In genomic region chr10:127472976-127473375, GRCh38 we compare ENCODE assay signal across 31 cellular contexts.
"Had no signal": no experiment of that assay in that cellular context is flagged by ENCODE, and none has a peak within 500 bp of the region (broad histone marks: within the 10 kb centered on the region; RNA-seq: fewer than 3 reads in every experiment).

No MANE protein-coding gene starts in this region.

- DNase-seq: natural killer cell; occipital lobe; ovary; posterior cingulate gyrus; psoas muscle; right cardiac atrium; right lobe of liver; sigmoid colon; spleen; stimulated activated CD4-positive, alpha-beta T cell treated with anti-CD3 and anti-CD28 coated beads, Interleukin-12 subunit alpha, Interleukin-12 subunit beta, amount 100 ng/mL, for 4 hours; stimulated activated CD4-positive, alpha-beta T cell treated with anti-CD3 and anti-CD28 coated beads, Interleukin-1b, Interleukin-23, amount 100 ng/mL, for 48 hours; stimulated activated CD4-positive, alpha-beta T cell treated with anti-CD3 and anti-CD28 coated beads, Interleukin-4, amount 100 ng/mL, for 1 hour; stimulated activated CD4-positive, alpha-beta T cell treated with anti-CD3 and anti-CD28 coated beads, Interleukin-4, amount 100 ng/mL, for 4 hours; stimulated activated CD8-positive, alpha-beta memory T cell treated with anti-CD3 and anti-CD28 coated beads, Interleukin-4, amount 100 ng/mL, for 48 hours; stimulated activated naive CD4-positive, alpha-beta T cell; stimulated activated naive CD8-positive, alpha-beta T cell treated with anti-CD3 and anti-CD28 coated beads, Interleukin-15, amount 100 ng/mL, for 72 hours; stimulated activated naive CD8-positive, alpha-beta T cell treated with anti-CD3 and anti-CD28 coated beads, Interleukin-15, Interleukin-2, amounts not matched to agents 100 U/mL and 50 U/mL, for 24 hours; substantia nigra; testis; tibial artery; transverse colon; upper lobe of left lung had no signal

- H3K27ac Mint-ChIP-seq: natural killer cell; nephron; neural progenitor cell; progenitor cell of endocrine pancreas; stimulated activated memory B cell treated with anti-CD40 and anti-IgM and Interleukin-4, amounts not matched to agents 10 μg/mL and 1 μg/mL and 100 μg/mL, for 72 hours; stimulated activated naive CD8-positive, alpha-beta T cell treated with anti-CD3 and anti-CD28 coated beads, Interleukin-15, amount 100 ng/mL, for 72 hours had no signal

- H3K4me1 ChIP-seq: neural progenitor cell, parathyroid adenoma, psoas muscle, right lobe of liver, sigmoid colon, spleen, suprapubic skin, testis, tibial artery, transverse colon, upper lobe of left lung, vagina had no signal

- H3K36me3 Mint-ChIP-seq: natural killer cell; neural progenitor cell; stimulated activated memory B cell treated with anti-CD40 and anti-IgM and Interleukin-4, amounts not matched to agents 10 μg/mL and 1 μg/mL and 100 μg/mL, for 72 hours had no signal

- H3K4me3 Mint-ChIP-seq: natural killer cell; nephron; neural progenitor cell; stimulated activated memory B cell treated with anti-CD40 and anti-IgM and Interleukin-4, amounts not matched to agents 10 μg/mL and 1 μg/mL and 100 μg/mL, for 72 hours; stimulated activated naive CD8-positive, alpha-beta T cell treated with anti-CD3 and anti-CD28 coated beads, Interleukin-15, amount 100 ng/mL, for 72 hours had no signal

- H3K4me2 ChIP-seq: neural progenitor cell, smooth muscle cell had no signal

- H3K4me1 Mint-ChIP-seq: natural killer cell; nephron; stimulated activated memory B cell treated with anti-CD40 and anti-IgM and Interleukin-4, amounts not matched to agents 10 μg/mL and 1 μg/mL and 100 μg/mL, for 72 hours; stimulated activated naive CD8-positive, alpha-beta T cell treated with anti-CD3 and anti-CD28 coated beads, Interleukin-15, amount 100 ng/mL, for 72 hours had no signal

- H3K79me2 ChIP-seq: parathyroid adenoma had no signal

- H3K9me3 Mint-ChIP-seq: natural killer cell; neural progenitor cell; stimulated activated naive CD8-positive, alpha-beta T cell treated with anti-CD3 and anti-CD28 coated beads, Interleukin-15, amount 100 ng/mL, for 72 hours had no signal

- H3K27me3 Mint-ChIP-seq: stimulated activated memory B cell treated with anti-CD40 and anti-IgM and Interleukin-4, amounts not matched to agents 10 μg/mL and 1 μg/mL and 100 μg/mL, for 72 hours; stimulated activated naive CD8-positive, alpha-beta T cell treated with anti-CD3 and anti-CD28 coated beads, Interleukin-15, amount 100 ng/mL, for 72 hours had no signal

- H3K27ac ChIP-seq: neural progenitor cell, ovary, parathyroid adenoma, psoas muscle, right lobe of liver, sigmoid colon, skin epidermis, spleen, suprapubic skin, testis, tibial artery, transverse colon, upper lobe of left lung, vagina had no signal

- H3K36me3 ChIP-seq: neural progenitor cell, ovary, right lobe of liver, sigmoid colon, spleen, suprapubic skin, tibial artery, transverse colon, upper lobe of left lung, vagina had no signal

- H3K27me3 ChIP-seq: neural progenitor cell, ovary, right lobe of liver, sigmoid colon, spleen, suprapubic skin, testis, transverse colon, upper lobe of left lung, vagina had no signal

- H3K9ac ChIP-seq: neural progenitor cell, parathyroid adenoma had no signal

- H2AFZ ChIP-seq: neural progenitor cell, parathyroid adenoma had no signal

- H3K9me3 ChIP-seq: ovary, psoas muscle, right lobe of liver, sigmoid colon, suprapubic skin, testis, tibial artery, transverse colon, upper lobe of left lung, vagina had no signal

- H3K4me3 ChIP-seq: neural progenitor cell, ovary, psoas muscle, right lobe of liver, sigmoid colon, skin epidermis, smooth muscle cell, spleen, suprapubic skin, testis, tibial artery, transverse colon, upper lobe of left lung, vagina had no signal
